ENCODE assay signal across 14 cellular contexts in genomic region chr10:62185914-62186692, GRCh38.
DNase-seq lines count a peak whose midpoint lies in the region; ATAC-seq and TF ChIP-seq lines count a peak whose summit lies in the region.
"Had no signal": no experiment of that assay in that cellular context is flagged by ENCODE, and none has a peak within 500 bp of the region (broad histone marks: within the 10 kb centered on the region; RNA-seq: fewer than 3 reads in every experiment).

No MANE protein-coding gene starts in this region.

- TF ChIP-seq CTCF in activated CD8-positive, alpha-beta T cell treated with anti-CD3 and anti-CD28 coated beads for 36 hours (IDR thresholded peaks at IDR 0.05) = no peak
- TF ChIP-seq CTCF in type B pancreatic cell (conservative IDR thresholded peaks at IDR 0.05) (no peak), foreskin keratinocyte (conservative IDR thresholded peaks at IDR 0.05) (no peak)

- peak in 2 of 3 donors; percentile 35 to 47 for DNase-seq in stimulated activated CD4-positive, alpha-beta T cell treated with anti-CD3 and anti-CD28 coated beads, Interleukin-12 subunit alpha, Interleukin-12 subunit beta, amount 100 ng/mL, for 48 hours (ENCODE audit: low read depth in 2 of 3, low spot score in 1 of 3)
- no peak for DNase-seq in stimulated activated CD4-positive, alpha-beta T cell treated with anti-CD3 and anti-CD28 coated beads, Interleukin-12 subunit alpha, Interleukin-12 subunit beta, amount 100 ng/mL, for 4 hours
- peak; percentile 43 for DNase-seq in activated CD8-positive, alpha-beta T cell treated with anti-CD3 and anti-CD28 coated beads for 36 hours
- DNase-seq in effector memory CD8-positive, alpha-beta T cell = no peak
- DNase-seq in type B pancreatic cell (ENCODE audit: extremely low spot score, unreplicated experiment) (no peak), AML-193 (lab: John Stamatoyannopoulos, UW) (no peak), cerebellar cortex (ENCODE audit: low spot score) (no peak), foreskin keratinocyte (no peak)
- DNase-seq: activated effector memory CD4-positive, alpha-beta T cell treated with anti-CD3 and anti-CD28 coated beads, Interleukin-2, amount 50 U/mL, for 16 hours; DND-41; HCEC 1CT; NCI-H1436 treated with DMSO at 0.1 percent for 48 hours; NCI-H510A treated with DMSO at 0.1 percent for 48 hours; spleen had no signal

- no peaks in the 10 kb centered on the region for H3K27me3 Mint-ChIP-seq in activated CD8-positive, alpha-beta T cell treated with anti-CD3 and anti-CD28 coated beads for 36 hours
- H3K27me3 Mint-ChIP-seq in effector memory CD8-positive, alpha-beta T cell = no peaks in the 10 kb centered on the region
- H3K27me3 Mint-ChIP-seq in type B pancreatic cell = no peaks in the 10 kb centered on the region

- H3K27me3 ChIP-seq in foreskin keratinocyte = no peaks in the 10 kb centered on the region
- H3K27me3 ChIP-seq: spleen had no signal

- intact Hi-C loops in activated CD8-positive, alpha-beta T cell treated with anti-CD3 and anti-CD28 coated beads for 36 hours (cut with micrococcal nuclease) = loop anchor here (2.0 to 5.0 kb wide), 2 partner anchors 137 to 244 kb away; no protein-coding TSS in a partner anchor

- H3K9me3 Mint-ChIP-seq in activated CD8-positive, alpha-beta T cell treated with anti-CD3 and anti-CD28 coated beads for 36 hours = peaks cover 18% of the 10 kb centered on the region
- H3K9me3 Mint-ChIP-seq in effector memory CD8-positive, alpha-beta T cell = no peaks in the 10 kb centered on the region
- H3K9me3 Mint-ChIP-seq in type B pancreatic cell = no peaks in the 10 kb centered on the region

- peak overlapping the region; percentile 99 for H3K27ac Mint-ChIP-seq in activated CD8-positive, alpha-beta T cell treated with anti-CD3 and anti-CD28 coated beads for 36 hours
- H3K27ac Mint-ChIP-seq in effector memory CD8-positive, alpha-beta T cell = peak overlapping the region in 1 of 2 donors; percentile 91
- H3K27ac Mint-ChIP-seq in type B pancreatic cell = peak overlapping the region; percentile 47

- ATAC-seq in activated CD8-positive, alpha-beta T cell treated with anti-CD3 and anti-CD28 coated beads for 36 hours = peak; percentile 11
- ATAC-seq in effector memory CD8-positive, alpha-beta T cell (replicated peaks) = no peak
- ATAC-seq in foreskin keratinocyte = no peak

- no peaks in the 10 kb centered on the region for H3K4me1 ChIP-seq in foreskin keratinocyte

- no peak overlapping the region for H3K27ac ChIP-seq in foreskin keratinocyte

- H3K4me3 Mint-ChIP-seq in activated CD8-positive, alpha-beta T cell treated with anti-CD3 and anti-CD28 coated beads for 36 hours = peak overlapping the region; percentile 26
- H3K4me3 Mint-ChIP-seq in effector memory CD8-positive, alpha-beta T cell = peak overlapping the region; percentile 24 to 68
- peak overlapping the region; percentile 16 for H3K4me3 Mint-ChIP-seq in type B pancreatic cell

- POLR2A ChIA-PET in activated CD8-positive, alpha-beta T cell treated with anti-CD3 and anti-CD28 coated beads for 36 hours (lab: Charles Lee) = interaction anchor here (0.7 to 4.8 kb wide), 12 partner anchors 14 to 283 kb away, joined by 3 to 49 read pairs (median 3); no protein-coding TSS in a partner anchor

- H3K4me1 Mint-ChIP-seq in activated CD8-positive, alpha-beta T cell treated with anti-CD3 and anti-CD28 coated beads for 36 hours (ENCODE audit: low read depth) = peaks cover 80% of the 10 kb centered on the region
- H3K4me1 Mint-ChIP-seq in effector memory CD8-positive, alpha-beta T cell (ENCODE audit: low read depth in 2 of 2) = peaks cover 15 to 43% of the 10 kb centered on the region in 2 donors
- peaks cover 17% of the 10 kb centered on the region for H3K4me1 Mint-ChIP-seq in type B pancreatic cell (ENCODE audit: unreplicated experiment)

- H3K36me3 Mint-ChIP-seq in activated CD8-positive, alpha-beta T cell treated with anti-CD3 and anti-CD28 coated beads for 36 hours (ENCODE audit: low read depth) = peaks cover 43% of the 10 kb centered on the region
- H3K36me3 Mint-ChIP-seq in effector memory CD8-positive, alpha-beta T cell (ENCODE audit: insufficient read depth) = no peaks in the 10 kb centered on the region
- H3K36me3 Mint-ChIP-seq in type B pancreatic cell = peaks cover 5% of the 10 kb centered on the region

- CTCF ChIA-PET in activated CD8-positive, alpha-beta T cell treated with anti-CD3 and anti-CD28 coated beads for 36 hours (lab: Charles Lee) = interaction anchor here (0.9 to 7.1 kb wide), 6 partner anchors 47 to 287 kb away, joined by 3 to 46 read pairs (median 6); no protein-coding TSS in a partner anchor

Comparison
In these comparisons a context has a peak if more than half of its experiments do, and no peak if none do; other contexts are left out.
1. DNase-seq: peak in stimulated activated CD4-positive, alpha-beta T cell treated with anti-CD3 and anti-CD28 coated beads, Interleukin-12 subunit alpha, Interleukin-12 subunit beta, amount 100 ng/mL, for 48 hours (2 of 3) and activated CD8-positive, alpha-beta T cell treated with anti-CD3 and anti-CD28 coated beads for 36 hours (single experiment); none in stimulated activated CD4-positive, alpha-beta T cell treated with anti-CD3 and anti-CD28 coated beads, Interleukin-12 subunit alpha, Interleukin-12 subunit beta, amount 100 ng/mL, for 4 hours (single experiment), effector memory CD8-positive, alpha-beta T cell (0 of 3), type B pancreatic cell (single experiment), AML-193 (0 of 2), cerebellar cortex (single experiment) and foreskin keratinocyte (0 of 2).
2. Peak in every context shown above with its lines, with median percentiles within 50 percentile points of each other: H3K4me3 Mint-ChIP-seq.